ENCODE assay signal across 8 cellular contexts in the genomic region with DNA sequence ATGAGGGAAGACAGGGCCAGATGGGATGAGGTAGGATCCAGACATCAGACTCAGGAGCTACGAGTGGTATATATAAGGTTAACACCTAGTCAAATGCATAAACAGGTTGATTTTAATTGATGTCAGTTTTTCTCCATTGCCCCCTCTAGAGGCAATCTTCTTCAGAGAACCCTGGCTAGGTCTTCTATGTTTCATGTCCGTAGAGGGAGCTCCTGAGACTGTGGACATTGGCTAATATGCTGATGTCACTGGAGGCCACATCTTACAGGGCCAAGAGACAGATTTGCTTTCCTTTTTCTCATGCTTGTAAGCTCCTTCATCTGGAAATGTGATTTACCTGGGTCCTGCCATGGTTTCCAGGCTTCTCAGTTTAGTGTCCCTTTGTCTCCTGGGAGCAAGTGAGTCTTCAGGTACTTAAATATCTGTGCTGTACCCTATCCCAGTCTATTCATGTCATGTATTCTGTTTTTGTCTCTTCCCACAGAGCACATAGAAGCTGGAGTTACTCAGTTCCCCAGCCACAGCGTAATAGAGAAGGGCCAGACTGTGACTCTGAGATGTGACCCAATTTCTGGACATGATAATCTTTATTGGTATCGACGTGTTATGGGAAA.
DNase-seq lines count a peak whose midpoint lies in the region; TF ChIP-seq lines count a peak whose summit lies in the region.

No MANE protein-coding gene starts in this region.

- TF ChIP-seq CTCF in GM12864 (IDR thresholded peaks at IDR 0.05; ENCODE audit: low read depth, low read length, missing control alignments) (peak; percentile 72), esophagus squamous epithelium (IDR thresholded peaks at IDR 0.05) (peak in 3 of 6 experiments; percentile 19 to 53 (median 27))

- no peaks in the 10 kb centered on the region for H3K27me3 Mint-ChIP-seq in activated CD4-positive, alpha-beta memory T cell treated with anti-CD3 and anti-CD28 coated beads, Interleukin-2, amount 10 ng/mL, durations not matched to agents 7 days and 5 days

- WGBS in esophagus squamous epithelium, 2 donors: 66 to 70% methylated on average over 4 to 5 of the region's 5 CpGs

- TF ChIP-seq POLR2A in esophagus squamous epithelium (IDR thresholded peaks at IDR 0.05): no peak

- peak overlapping the region; percentile 55 for H3K27ac Mint-ChIP-seq in activated CD4-positive, alpha-beta memory T cell treated with anti-CD3 and anti-CD28 coated beads, Interleukin-2, amount 10 ng/mL, durations not matched to agents 7 days and 5 days

- H3K9me3 Mint-ChIP-seq in activated CD4-positive, alpha-beta memory T cell treated with anti-CD3 and anti-CD28 coated beads, Interleukin-2, amount 10 ng/mL, durations not matched to agents 7 days and 5 days: no peaks in the 10 kb centered on the region

- H3K27me3 ChIP-seq in HAP-1 (ENCODE audit: low read depth): no peaks in the 10 kb centered on the region
- no peaks in the 10 kb centered on the region for H3K27me3 ChIP-seq in esophagus squamous epithelium

- no peak overlapping the region for H3K4me3 ChIP-seq in GM12864 (ENCODE audit: low read depth, low read length)
- no peak overlapping the region for H3K4me3 ChIP-seq in HAP-1
- H3K4me3 ChIP-seq in esophagus squamous epithelium: no peak overlapping the region

- no peaks in the 10 kb centered on the region for H3K9me3 ChIP-seq in HAP-1
- no peaks in the 10 kb centered on the region for H3K9me3 ChIP-seq in esophagus squamous epithelium

- POLR2A ChIA-PET in activated CD4-positive, alpha-beta memory T cell treated with anti-CD3 and anti-CD28 coated beads, Interleukin-2, amount 10 ng/mL, durations not matched to agents 7 days and 5 days (lab: Charles Lee): interaction anchor here (0.6 to 1.5 kb wide), 6 partner anchors 30 to 223 kb away, joined by 3 to 6 read pairs (median 4); no protein-coding TSS in a partner anchor

- DNase-seq in AML-193 (lab: John Stamatoyannopoulos, UW): peak; percentile 89 to 90
- DNase-seq in GM12864 (ENCODE audit: low read depth): no peak
- peak; percentile 22 to 47 for DNase-seq in HAP-1 (ENCODE audit: low spot score in 2 of 2)
- peak; percentile 80 to 82 for DNase-seq in Kasumi-1 (lab: John Stamatoyannopoulos, UW)
- no peak for DNase-seq in activated CD4-positive, alpha-beta memory T cell treated with anti-CD3 and anti-CD28 coated beads, Interleukin-2, amount 10 ng/mL, durations not matched to agents 7 days and 5 days
- DNase-seq in iPS-NIHi11 (ENCODE audit: low spot score): peak; percentile 72
- no peak for DNase-seq in esophagus squamous epithelium (lab: John Stamatoyannopoulos, UW)
- DNase-seq in activated CD8-positive, alpha-beta memory T cell treated with anti-CD3 and anti-CD28 coated beads, Interleukin-2, amount 50 U/mL, for 4 hours: no peak

- no peaks in the 10 kb centered on the region for H3K36me3 ChIP-seq in HAP-1 (replicated peaks)
- no peaks in the 10 kb centered on the region for H3K36me3 ChIP-seq in esophagus squamous epithelium

- in situ Hi-C loops in HAP-1 (cut with MboI; ENCODE audit: low sequenced_read_pairs): no loop called here

- no peak overlapping the region for H3K27ac ChIP-seq in esophagus squamous epithelium

- CTCF ChIA-PET in activated CD4-positive, alpha-beta memory T cell treated with anti-CD3 and anti-CD28 coated beads, Interleukin-2, amount 10 ng/mL, durations not matched to agents 7 days and 5 days (lab: Charles Lee): interaction anchor here (0.6 to 2.8 kb wide), 18 partner anchors 10 to 224 kb away, joined by 3 to 28 read pairs (median 4); no protein-coding TSS in a partner anchor

- H3K4me3 Mint-ChIP-seq in activated CD4-positive, alpha-beta memory T cell treated with anti-CD3 and anti-CD28 coated beads, Interleukin-2, amount 10 ng/mL, durations not matched to agents 7 days and 5 days: peak overlapping the region; percentile 28

- H3K4me1 Mint-ChIP-seq in activated CD4-positive, alpha-beta memory T cell treated with anti-CD3 and anti-CD28 coated beads, Interleukin-2, amount 10 ng/mL, durations not matched to agents 7 days and 5 days: peaks cover 12% of the 10 kb centered on the region

- no peaks in the 10 kb centered on the region for H3K4me1 ChIP-seq in HAP-1
- H3K4me1 ChIP-seq in esophagus squamous epithelium: peaks cover 0 to 7% (median 0%) of the 10 kb centered on the region in 3 donors

- intact Hi-C loops in esophagus squamous epithelium (cut with DNase I): no loop called here

- no peaks in the 10 kb centered on the region for H3K36me3 Mint-ChIP-seq in activated CD4-positive, alpha-beta memory T cell treated with anti-CD3 and anti-CD28 coated beads, Interleukin-2, amount 10 ng/mL, durations not matched to agents 7 days and 5 days (ENCODE audit: low read depth)

Comparison
In these comparisons a context has a peak if more than half of its experiments do, and no peak if none do; other contexts are left out.
1. DNase-seq: peak in AML-193 (2 of 2), HAP-1 (2 of 2), Kasumi-1 (2 of 2) and iPS-NIHi11 (single experiment); none in GM12864 (single experiment), activated CD4-positive, alpha-beta memory T cell treated with anti-CD3 and anti-CD28 coated beads, Interleukin-2, amount 10 ng/mL, durations not matched to agents 7 days and 5 days (single experiment), esophagus squamous epithelium (single experiment) and activated CD8-positive, alpha-beta memory T cell treated with anti-CD3 and anti-CD28 coated beads, Interleukin-2, amount 50 U/mL, for 4 hours (single experiment).